Comparison of ENCODE assay signal across 27 cellular contexts in genomic region chr13:112248406-112248760, GRCh38.
DNase-seq lines count a peak whose midpoint lies in the region; ATAC-seq and TF ChIP-seq lines count a peak whose summit lies in the region.
"Had no signal": no experiment of that assay in that cellular context is flagged by ENCODE, and none has a peak within 500 bp of the region (broad histone marks: within the 10 kb centered on the region; RNA-seq: fewer than 3 reads in every experiment).

No MANE protein-coding gene starts in this region.

- peak; percentile 60 to 64 for TF ChIP-seq RAD21 in liver (IDR thresholded peaks at IDR 0.05)

- no peak for ATAC-seq in GM21390 (IDR thresholded peaks at IDR 0.05; ENCODE audit: unreplicated experiment)
- ATAC-seq: esophagus mucosa, left lung had no signal

- H3K36me3 ChIP-seq in liver (ENCODE audit: control insufficient read depth in 4 of 4, insufficient read depth in 3 of 4, low read depth in 1 of 4, low read length in 3 of 4) (no peaks in the 10 kb centered on the region), testis (ENCODE audit: low read depth, missing control alignments) (no peaks in the 10 kb centered on the region)
- H3K36me3 ChIP-seq: left lung, tibial nerve had no signal

- intact Hi-C loops in testis (cut with DNase I; ENCODE audit: low total_unique reads): no loop called here

- peak; percentile 48 to 87 for DNase-seq in NCI-H187 (lab: John Stamatoyannopoulos, UW)
- DNase-seq in NCI-H187 treated with DMSO at 0.1 percent for 48 hours (lab: John Stamatoyannopoulos, UW): no peak
- DNase-seq in NCI-H2227 treated with DMSO at 0.1 percent for 48 hours (lab: John Stamatoyannopoulos, UW): peak; percentile 42
- DNase-seq in testis: peak; percentile 7
- no peak for DNase-seq in HCEC 1CT
- DNase-seq in SKM-1 treated with dmso at 0.1 percent for 144 hours (lab: John Stamatoyannopoulos, UW; ENCODE audit: unreplicated experiment): no peak
- DNase-seq: 8988T; activated naive CD4-positive, alpha-beta T cell; central memory CD4-positive, alpha-beta T cell; COR-L47; DMS53; foreskin fibroblast; GM23248; left lung; mesendoderm; MM.1S; NCI-H446 treated with DMSO at 0.1 percent for 48 hours; NK-92 treated with Interleukin-12 subunit alpha and Interleukin-12 subunit beta, amount 100 ng/mL, for 24 hours; stimulated activated CD4-positive, alpha-beta T cell treated with anti-CD3 and anti-CD28 coated beads, Interleukin-15, amount 100 ng/mL, for 24 hours; stimulated activated CD4-positive, alpha-beta T cell treated with anti-CD3 and anti-CD28 coated beads, Interleukin-4, amount 100 ng/mL, for 4 hours had no signal

- H3K4me3 ChIP-seq in liver (ENCODE audit: low read depth in 1 of 3, low read length in 3 of 3): no peak overlapping the region
- H3K4me3 ChIP-seq in testis: no peak overlapping the region
- H3K4me3 ChIP-seq: GM23248, left lung, SK-N-MC, tibial nerve had no signal

- peak overlapping the region; percentile 21 to 65 for H3K9ac ChIP-seq in liver (ENCODE audit: low read depth in 1 of 2, low read length in 2 of 2)
- H3K9ac ChIP-seq: GM23248 had no signal

- TF ChIP-seq CTCF in liver (IDR thresholded peaks at IDR 0.05; ENCODE audit: low read depth, low read length, missing input control): no peak
- no peak for TF ChIP-seq CTCF in testis (IDR thresholded peaks at IDR 0.05)

- H3K9me3 ChIP-seq in liver (ENCODE audit: control insufficient read depth in 4 of 4, low read length in 3 of 4) (no peaks in the 10 kb centered on the region), testis (no peaks in the 10 kb centered on the region)
- H3K9me3 ChIP-seq: left lung had no signal

- H3K27ac ChIP-seq in liver (ENCODE audit: low read depth in 1 of 2, low read length in 2 of 2): peak overlapping the region; percentile 89 to 98
- H3K27ac ChIP-seq in testis: no peak overlapping the region
- H3K27ac ChIP-seq: C4-2B, GM23248, HL-60, left lung, SK-N-MC, tibial nerve had no signal

- 35% methylated on average over 8 of the region's 8 CpGs for WGBS in liver
- WGBS in testis, 2 donors: 82 to 86% methylated on average over 8 of the region's 8 CpGs

- H3K4me1 ChIP-seq in liver (ENCODE audit: control insufficient read depth in 4 of 4, insufficient read depth in 4 of 4, low read length in 3 of 4): peaks cover 6 to 28% (median 18%) of the 10 kb centered on the region in 4 donors
- H3K4me1 ChIP-seq in testis: no peaks in the 10 kb centered on the region
- H3K4me1 ChIP-seq: left lung, tibial nerve had no signal

- H3K27me3 ChIP-seq in liver (ENCODE audit: control insufficient read depth in 4 of 4, insufficient read depth in 4 of 4, low read length in 3 of 4) (no peaks in the 10 kb centered on the region), testis (no peaks in the 10 kb centered on the region)
- H3K27me3 ChIP-seq: tibial nerve had no signal

- TF ChIP-seq POLR2A in testis (IDR thresholded peaks at IDR 0.05): no peak

TF ChIP-seq in liver, 16 proteins besides CTCF, POLR2A, EP300 and RAD21:
- TF ChIP-seq EGR1 (IDR thresholded peaks at IDR 0.05; ENCODE audit: low read depth in 2 of 2) (no peak), HNF4G (IDR thresholded peaks at IDR 0.05) (no peak), MAX (IDR thresholded peaks at IDR 0.05) (peak; percentile 87), NR2F2 (IDR thresholded peaks at IDR 0.05) (no peak), JUND (IDR thresholded peaks at IDR 0.05) (peak in 1 of 2 donors; percentile 69), HNF4A (conservative IDR thresholded peaks at IDR 0.05) (peak; percentile 68 to 86), SP1 (IDR thresholded peaks at IDR 0.05) (peak; percentile 80), ATF3 (IDR thresholded peaks at IDR 0.05) (peak; percentile 18), ZBTB33 (IDR thresholded peaks at IDR 0.05) (peak; percentile 56), TAF1 (conservative IDR thresholded peaks at IDR 0.05) (no peak), YY1 (IDR thresholded peaks at IDR 0.05) (peak; percentile 74), FOXA1 (IDR thresholded peaks at IDR 0.05) (peak; percentile 31), FOXA2 (IDR thresholded peaks at IDR 0.05) (peak; percentile 67), GABPA (IDR thresholded peaks at IDR 0.05 in 1 of 2, conservative IDR thresholded peaks at IDR 0.05 in 1 of 2) (peak in 1 of 2 donors; percentile 12), RXRA (IDR thresholded peaks at IDR 0.05) (peak; percentile 82 to 95), REST (IDR thresholded peaks at IDR 0.05) (peak; percentile 78)
TF ChIP-seq in liver: peak in this region for 12.

Comparison
In these comparisons a context has a peak if more than half of its experiments do, and no peak if none do; other contexts are left out.
1. DNase-seq: peak in NCI-H187 (2 of 2), NCI-H2227 treated with DMSO at 0.1 percent for 48 hours (single experiment) and testis (single experiment); none in NCI-H187 treated with DMSO at 0.1 percent for 48 hours (single experiment), HCEC 1CT (single experiment) and SKM-1 treated with dmso at 0.1 percent for 144 hours (single experiment).
2. H3K27ac ChIP-seq: peak in liver (2 of 2); none in testis (0 of 2).